ENCODE assay signal across 13 cellular contexts in genomic region chr17:81385320-81386111, GRCh38. TPM values are rescaled to one million over a fixed set of nuclear protein-coding genes. Genes with fewer than 3 reads are reported as not detected.
A peak's percentile ranks its signal among the peaks of the same experiment; 100 is the strongest.
DNase-seq lines count a peak whose midpoint lies in the region; ATAC-seq, FAIRE-seq and TF ChIP-seq lines count a peak whose summit lies in the region.
"Had no signal": no experiment of that assay in that cellular context is flagged by ENCODE, and none has a peak within 500 bp of the region (broad histone marks: within the 10 kb centered on the region; RNA-seq: fewer than 3 reads in every experiment).

No MANE protein-coding gene starts in this region.

- no peak for TF ChIP-seq CTCF in IMR-90 (conservative IDR thresholded peaks at IDR 0.05; ENCODE audit: low read depth, low read length)
- no peak for TF ChIP-seq CTCF in K562 (IDR thresholded peaks at IDR 0.05 in 2 of 3, conservative IDR thresholded peaks at IDR 0.05 in 1 of 3; ENCODE audit: insufficient read depth in 2 of 3, low read depth in 1 of 3, low read length in 3 of 3)
- no peak for TF ChIP-seq CTCF in left lung (IDR thresholded peaks at IDR 0.05)

- peaks cover 9% of the 10 kb centered on the region; the same call in 1 of the 2 replicates for H3K4me1 ChIP-seq in IMR-90 (ENCODE audit: control insufficient read depth, insufficient read depth, low read length)
- H3K4me1 ChIP-seq in K562 (replicated peaks in 1 of 2; ENCODE audit: control insufficient read depth in 2 of 2, insufficient read depth in 2 of 2, low read length in 2 of 2), result peaks cover 22 to 79% of the 10 kb centered on the region in 2 experiments; a peak in 4 of 5 replicates
- peaks cover 21 to 43% of the 10 kb centered on the region in 2 donors for H3K4me1 ChIP-seq in left lung

- H3K4me1 Mint-ChIP-seq in activated naive CD4-positive, alpha-beta T cell treated with anti-CD3 and anti-CD28 coated beads for 36 hours (ENCODE audit: low read depth), result no peaks in the 10 kb centered on the region

- no peaks in the 10 kb centered on the region for H3K9me3 Mint-ChIP-seq in activated naive CD4-positive, alpha-beta T cell treated with anti-CD3 and anti-CD28 coated beads for 36 hours

- H3K36me3 Mint-ChIP-seq in activated naive CD4-positive, alpha-beta T cell treated with anti-CD3 and anti-CD28 coated beads for 36 hours (ENCODE audit: low read depth), result no peaks in the 10 kb centered on the region

- DNase-seq in IMR-90 (no peak), K562 (ENCODE audit: extremely low read depth in 1 of 4, low spot score in 3 of 4) (no peak), left kidney (ENCODE audit: low read depth, low spot score) (peak; percentile 76), sciatic nerve (ENCODE audit: low spot score) (peak; percentile 83), NCI-H1417 (lab: John Stamatoyannopoulos, UW) (no peak), left lung (no peak)
- DNase-seq in activated naive CD4-positive, alpha-beta T cell treated with anti-CD3 and anti-CD28 coated beads for 36 hours, result no peak
- DNase-seq in activated CD8-positive, alpha-beta memory T cell treated with anti-CD3 and anti-CD28 coated beads, Interleukin-2, amount 50 U/mL, for 4 hours, result no peak
- DNase-seq: activated T-cell treated with anti-CD3 and anti-CD28 coated beads, Interleukin-2, amount 50 U/mL, for 1 hour; EL; NCI-H1694 treated with DMSO at 0.1 percent for 48 hours had no signal

- POLR2A ChIA-PET in IMR-90 (lab: Charles Lee; ENCODE audit: unreplicated experiment), result interaction anchor here (0.5 kb wide), 1 partner anchor 12 kb away, joined by 3 read pairs; no protein-coding TSS in a partner anchor
- POLR2A ChIA-PET in K562 (lab: Yijun Ruan, JAX), result interaction anchor here (0.6 to 1.6 kb wide), 7 partner anchors 10 to 157 kb away, joined by 3 to 6 read pairs (median 4); partner anchors contain the start of gene BAHCC1

- H3K36me3 ChIP-seq in IMR-90 (ENCODE audit: control insufficient read depth, insufficient read depth, low read length) (no peaks in the 10 kb centered on the region), K562 (ENCODE audit: control insufficient read depth, insufficient read depth, low read length) (no peaks in the 10 kb centered on the region), left lung (no peaks in the 10 kb centered on the region)
- H3K36me3 ChIP-seq: SJSA1, thoracic aorta had no signal

- H3K79me2 ChIP-seq in K562 (ENCODE audit: control insufficient read depth, insufficient read depth, low read length), result no peaks in the 10 kb centered on the region

- H2AFZ ChIP-seq in IMR-90 (replicated peaks; ENCODE audit: low read length, poor library complexity) (peak overlapping the region; percentile 96), K562 (ENCODE audit: low read depth, low read length) (no peak overlapping the region)

- TF ChIP-seq EP300 in K562 (IDR thresholded peaks at IDR 0.05; ENCODE audit: low read length), result no peak

- peaks cover 28% of the 10 kb centered on the region for H3K27me3 Mint-ChIP-seq in activated naive CD4-positive, alpha-beta T cell treated with anti-CD3 and anti-CD28 coated beads for 36 hours (ENCODE audit: low read depth)

- intact Hi-C loops in IMR-90 (cut with micrococcal nuclease) (no loop called here), K562 (cut with micrococcal nuclease) (no loop called here), sciatic nerve (cut with DNase I) (no loop called here), left lung (cut with DNase I) (no loop called here)
- intact Hi-C loops in activated naive CD4-positive, alpha-beta T cell treated with anti-CD3 and anti-CD28 coated beads for 36 hours (cut with micrococcal nuclease), result no loop called here

- no peak overlapping the region for H4K91ac ChIP-seq in IMR-90 (ENCODE audit: insufficient read depth, low read depth, low read length)

- peak; percentile 6 for FAIRE-seq in K562 (lab: Jason Lieb, UNC)

- H2AK9ac ChIP-seq in IMR-90 (replicated peaks; ENCODE audit: low read depth, low read length, poor library complexity), result no peak overlapping the region

- H2BK15ac ChIP-seq in IMR-90 (ENCODE audit: low read depth, low read length), result no peak overlapping the region; the same call in 2 of the 3 replicates

- H3K14ac ChIP-seq in IMR-90 (replicated peaks; ENCODE audit: low read depth, low read length), result no peak overlapping the region

- H3K27ac Mint-ChIP-seq in activated naive CD4-positive, alpha-beta T cell treated with anti-CD3 and anti-CD28 coated beads for 36 hours, result no peak overlapping the region

- H3K79me1 ChIP-seq in IMR-90 (ENCODE audit: low read depth in 1 of 2, low read length in 2 of 2), result peaks cover 5 to 31% of the 10 kb centered on the region in 2 experiments; a peak in 2 of 4 replicates

- peak overlapping the region; percentile 85 for H2AK5ac ChIP-seq in IMR-90 (ENCODE audit: low read depth, low read length)

- no peak for TF ChIP-seq RAD21 in IMR-90 (IDR thresholded peaks at IDR 0.05; ENCODE audit: low read length)
- TF ChIP-seq RAD21 in K562 (CRISPR knock-in tag; conservative IDR thresholded peaks at IDR 0.05 in 1 of 2, IDR thresholded peaks at IDR 0.05 in 1 of 2), result no peak

- peak overlapping the region; percentile 59 for H3K23ac ChIP-seq in IMR-90 (ENCODE audit: low read depth, low read length)

- H3K27me3 ChIP-seq in IMR-90 (ENCODE audit: control insufficient read depth, insufficient read depth, low read length), result peaks cover 4% of the 10 kb centered on the region; the same call in 1 of the 2 replicates
- H3K27me3 ChIP-seq in K562 (ENCODE audit: control insufficient read depth in 2 of 2, insufficient read depth in 2 of 2, low read length in 2 of 2), result no peaks in the 10 kb centered on the region
- H3K27me3 ChIP-seq in left lung, result peaks cover 0 to 54% of the 10 kb centered on the region in 2 donors

- no peak overlapping the region for H2BK120ac ChIP-seq in IMR-90 (ENCODE audit: low read depth, low read length)

- TF ChIP-seq POLR2A in IMR-90 (IDR thresholded peaks at IDR 0.05; ENCODE audit: low read depth, low read length) (no peak), K562 (conservative IDR thresholded peaks at IDR 0.05) (no peak)

- H3K9me1 ChIP-seq in IMR-90 (ENCODE audit: insufficient read depth, low read length) (0 out of 2 replicates have a peak, but pooled peaks cover 4% of the 10 kb centered on the region), K562 (ENCODE audit: control insufficient read depth, insufficient read depth, low read length) (no peaks in the 10 kb centered on the region)

- H3K4me3 Mint-ChIP-seq in activated naive CD4-positive, alpha-beta T cell treated with anti-CD3 and anti-CD28 coated beads for 36 hours, result no peak overlapping the region

- in situ Hi-C loops in IMR-90 (cut with MboI; ENCODE audit: low sequenced_read_pairs), result no loop called here
- in situ Hi-C loops in K562 (cut with MboI), result no loop called here

- H3K4ac ChIP-seq in IMR-90 (ENCODE audit: low read depth, low read length), result no peak overlapping the region

- H4K5ac ChIP-seq in IMR-90 (ENCODE audit: low read depth, low read length), result no peak overlapping the region

- H2BK5ac ChIP-seq in IMR-90 (ENCODE audit: low read depth, low read length, poor library complexity, severe bottlenecking), result no peak overlapping the region

- CTCF ChIA-PET in IMR-90 (lab: Yijun Ruan, JAX) (interaction anchor here (0.8 to 0.9 kb wide), 2 partner anchors 25 to 100 kb away, joined by 3 to 8 read pairs; no protein-coding TSS in a partner anchor), K562 (lab: Yijun Ruan, JAX; ENCODE audit: low intra/inter-chr PET ratio) (no interaction called here)
- CTCF ChIA-PET in activated naive CD4-positive, alpha-beta T cell treated with anti-CD3 and anti-CD28 coated beads for 36 hours (lab: Charles Lee), result no interaction called here

- dilution Hi-C loops in IMR-90 (cut with HindIII; ENCODE audit: low sequenced_read_pairs, unreplicated experiment), result no loop called here

- ATAC-seq in IMR-90 (ENCODE audit: low read depth) (no peak), K562 (no peak), sciatic nerve (peak; percentile 33), left lung (no peak)

- no peak overlapping the region for H3K18ac ChIP-seq in IMR-90 (ENCODE audit: low read depth, low read length)

- no peak overlapping the region for H3K9ac ChIP-seq in IMR-90 (ENCODE audit: low read depth, low read length)
- 0 out of 4 replicates have a peak overlapping the region, but pooled peaks of 1 of the 2 experiments have one; percentile 49 for H3K9ac ChIP-seq in K562 (ENCODE audit: insufficient read depth in 1 of 2, low read depth in 2 of 2, low read length in 2 of 2)

- H3K4me3 ChIP-seq in IMR-90 (ENCODE audit: insufficient read depth, low read depth, low read length) (no peak overlapping the region), K562 (no peak overlapping the region), left lung (no peak overlapping the region)

- no peak overlapping the region for H3K56ac ChIP-seq in IMR-90 (ENCODE audit: extremely low read depth, insufficient read depth, low read length)

- WGBS in IMR-90 (ENCODE audit: extremely low coverage in 2 of 2, insufficient read length in 1 of 2), 2 experiments, result 83% methylated on average over 12 of the region's 24 CpGs; no CpG with 5 or more reads in 1 of the 2 experiments
- 68% methylated on average over 24 of the region's 24 CpGs for WGBS in K562 (ENCODE audit: insufficient coverage, low coverage, missing lambda C conversion rate)

- H3K27ac ChIP-seq in IMR-90 (ENCODE audit: insufficient read depth, low read length) (no peak overlapping the region), K562 (ENCODE audit: extremely low read depth, low read depth, low read length) (no peak overlapping the region), left lung (no peak overlapping the region)
- H3K27ac ChIP-seq: SJSA1 had no signal

- H4K8ac ChIP-seq in IMR-90 (ENCODE audit: low read depth in 2 of 2, low read length in 2 of 2), result no peak overlapping the region; a peak in 1 of 4 replicates

- H3K9me3 ChIP-seq in IMR-90 (ENCODE audit: control insufficient read depth, insufficient read depth, low read length) (no peaks in the 10 kb centered on the region), K562 (replicated peaks; ENCODE audit: control insufficient read depth, insufficient read depth, low read depth, low read length) (no peaks in the 10 kb centered on the region), left lung (no peaks in the 10 kb centered on the region)
- H3K9me3 ChIP-seq: thoracic aorta had no signal

- no peaks in the 10 kb centered on the region; the same call in 1 of the 2 replicates for H4K20me1 ChIP-seq in IMR-90 (ENCODE audit: insufficient read depth, low read length)
- H4K20me1 ChIP-seq in K562 (replicated peaks; ENCODE audit: control insufficient read depth, insufficient read depth, low read length), result no peaks in the 10 kb centered on the region

- H3K4me2 ChIP-seq in IMR-90 (ENCODE audit: low read depth, low read length) (no peak overlapping the region), K562 (ENCODE audit: insufficient read depth, low read length) (no peak overlapping the region)

- BruUV-seq in IMR-90 (replicated peaks; lab: Mats Ljungman, UMichigan) (no TSS peak), K562 (replicated peaks; lab: Mats Ljungman, UMichigan) (no TSS peak)

- no peak overlapping the region for H2BK20ac ChIP-seq in IMR-90 (ENCODE audit: low read depth, low read length)

RNA-seq across cellular contexts. Expression of gene BAHCC1, which starts 9.7 kb away (rescaled TPM):
- total RNA-seq in IMR-90 (2012; rRNA removed) (0.36 and 0.83 TPM in 2 replicates), K562 (2014; rRNA removed) (11.1 and 13.9 TPM in 2 replicates), K562 (2014; rRNA removed; fragmentation: Illumina TruSeq; extraction: Trizol) (2.1 and 2.6 TPM in 2 replicates), K562 (2015; rRNA removed; fragmentation: Illumina TruSeq; extraction: Trizol) (5.0 and 6.5 TPM in 2 replicates), K562 (2021) (20.8 and 26.9 TPM in 2 replicates), sciatic nerve (47.8 TPM), left lung (10 to 100 TPM; 13.6 to 19.8 TPM)
- polyA plus RNA-seq in IMR-90 (2012; rRNA removed) (7.8 and 8.1 TPM in 2 replicates), K562 (2011; rRNA removed) (4.4 and 11.8 TPM in 2 replicates), K562 (2014; fragmentation: Illumina TruSeq; extraction: Trizol) (5.5 and 6.8 TPM in 2 replicates), K562 (2014; fragmentation: Nextera tagmentation; extraction: Ambion mirVana) (under 1 TPM; 0.14 to 0.24 TPM), K562 (2014; rRNA removed) (17.2 and 23.3 TPM in 2 replicates)
- 4.4 and 5.5 TPM in 2 replicates for polyA plus RNA-seq in IMR-90 (2012; cell fraction: cytosol; rRNA removed)
- 24.1 and 56.3 TPM in 2 replicates for polyA plus RNA-seq in IMR-90 (2012; cell fraction: nucleus; rRNA removed; ENCODE audit: low replicate concordance)
- total RNA-seq in K562 (2011; cell fraction: chromatin; rRNA removed; ENCODE audit: low replicate concordance), result 32.5 and 87.9 TPM in 2 replicates
- 48.6 and 57.5 TPM in 2 replicates for total RNA-seq in K562 (2011; cell fraction: nucleolus; rRNA removed)
- 39.0 and 40.6 TPM in 2 replicates for total RNA-seq in K562 (2011; cell fraction: nucleoplasm; rRNA removed)
- 8.6 and 8.8 TPM in 2 replicates for polyA plus RNA-seq in K562 (2011; cell fraction: cytosol; rRNA removed)
- 112 and 139 TPM in 2 replicates for polyA plus RNA-seq in K562 (2011; cell fraction: nucleus; rRNA removed)
- polyA plus RNA-seq in K562 (2012), result 14.4 and 22.5 TPM in 2 replicates
- 0.72 and 2.7 TPM in 2 replicates for polyA minus RNA-seq in K562 (2011; rRNA and poly(A)+ RNA removed)
- polyA minus RNA-seq in K562 (2011; cell fraction: cytosol; rRNA and poly(A)+ RNA removed), result 6.8 and 8.7 TPM in 2 replicates
- polyA minus RNA-seq in K562 (2011; cell fraction: nucleus; rRNA and poly(A)+ RNA removed), result 12.7 and 15.3 TPM in 2 replicates
- total RNA-seq in activated naive CD4-positive, alpha-beta T cell treated with anti-CD3 and anti-CD28 coated beads for 36 hours, result under 1 TPM in 1 of 2 experiments, not detected in 1; 0.02 TPM

Comparison
In these comparisons a context has a peak if more than half of its experiments do, and no peak if none do; other contexts are left out.
1. DNase-seq: peak in left kidney (single experiment) and sciatic nerve (single experiment); none in IMR-90 (single experiment), K562 (0 of 4), NCI-H1417 (0 of 3), left lung (0 of 2), activated naive CD4-positive, alpha-beta T cell treated with anti-CD3 and anti-CD28 coated beads for 36 hours (single experiment) and activated CD8-positive, alpha-beta memory T cell treated with anti-CD3 and anti-CD28 coated beads, Interleukin-2, amount 50 U/mL, for 4 hours (single experiment).